ENCODE assay signal across 8 cellular contexts in the genomic region with DNA sequence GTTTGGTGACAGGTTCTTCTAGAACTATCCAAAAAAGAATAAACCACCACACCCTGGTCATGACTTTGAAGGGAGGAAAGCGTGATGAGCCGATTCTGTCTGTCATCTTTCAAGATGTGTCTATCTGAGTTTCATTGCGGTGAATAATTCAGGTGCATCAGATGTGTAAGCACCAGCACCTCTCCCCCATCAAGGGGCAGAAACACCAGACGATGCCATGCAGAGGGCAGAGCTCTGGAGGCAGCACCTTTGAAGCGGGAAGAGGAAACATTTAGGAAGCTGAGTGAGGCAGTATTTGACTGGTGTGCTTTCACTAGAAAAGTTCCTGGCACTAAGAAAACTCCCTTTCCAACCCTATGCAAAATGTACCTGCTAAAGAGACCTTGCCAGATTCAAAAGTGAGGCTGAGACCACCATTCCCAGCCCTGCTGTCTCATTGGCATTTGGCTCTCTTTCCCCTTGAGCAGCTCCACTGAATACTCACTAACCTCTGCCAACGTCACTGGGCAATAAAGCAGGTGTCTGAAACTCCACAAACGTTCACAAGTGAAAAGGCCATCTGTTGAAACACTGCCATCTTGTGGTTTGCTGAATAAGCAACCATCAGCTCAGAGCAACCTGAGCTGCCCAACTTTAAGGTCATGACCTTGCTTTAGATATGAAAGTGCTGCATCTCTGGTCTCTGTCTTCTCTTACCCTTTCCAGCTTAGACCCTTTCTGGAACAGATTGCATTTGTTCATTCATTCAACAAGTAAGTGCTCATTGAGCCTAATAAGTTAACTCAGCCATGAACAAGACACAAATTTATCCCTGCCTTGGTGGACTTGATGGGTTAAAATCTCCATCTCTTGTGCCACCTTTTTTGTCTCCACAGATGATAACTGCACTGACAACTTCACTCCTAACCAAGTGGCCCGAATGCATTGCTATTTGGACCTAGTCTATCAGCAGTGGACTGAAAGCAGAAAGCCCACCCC.
DNase-seq lines count a peak whose midpoint lies in the region; ATAC-seq and TF ChIP-seq lines count a peak whose summit lies in the region.

No MANE protein-coding gene starts in this region.

- intact Hi-C loops in activated CD4-positive, alpha-beta T cell treated with anti-CD3 and anti-CD28 coated beads, Interleukin-2, amount 10 ng/mL, durations not matched to agents 24 days and 14 days (cut with micrococcal nuclease), result loop anchor here (1.0 kb wide), 2 partner anchors 132 to 316 kb away; no protein-coding TSS in a partner anchor
- intact Hi-C loops in breast epithelium (cut with DNase I; ENCODE audit: low total_unique reads) (no loop called here), ovary (cut with DNase I) (loop anchor here in 1 of 4 donors (5.0 kb wide), 1 partner anchor 129 kb away; no protein-coding TSS in a partner anchor)

- no peak overlapping the region for H3K27ac ChIP-seq in breast epithelium
- H3K27ac ChIP-seq in ovary, result no peak overlapping the region

- peak; percentile 72 for DNase-seq in activated CD4-positive, alpha-beta T cell treated with anti-CD3 and anti-CD28 coated beads, Interleukin-2, amount 10 ng/mL, durations not matched to agents 24 days and 14 days
- no peak for DNase-seq in activated CD4-positive, alpha-beta T cell treated with anti-CD3 and anti-CD28 coated beads for 1 hour
- DNase-seq in HuH-7 (ENCODE audit: low spot score) (peak; percentile 28), NCI-H748 treated with DMSO at 0.1 percent for 48 hours (lab: John Stamatoyannopoulos, UW) (peak; percentile 7), breast epithelium (ENCODE audit: low spot score in 2 of 2) (no peak), left kidney (ENCODE audit: low read depth, low spot score) (peak; percentile 92), ovary (no peak)

- no peak for TF ChIP-seq EP300 in ovary (IDR thresholded peaks at IDR 0.05)

- no peaks in the 10 kb centered on the region for H3K36me3 ChIP-seq in breast epithelium
- H3K36me3 ChIP-seq in ovary, result no peaks in the 10 kb centered on the region

- no peaks in the 10 kb centered on the region for H3K27me3 Mint-ChIP-seq in activated CD4-positive, alpha-beta T cell treated with anti-CD3 and anti-CD28 coated beads, Interleukin-2, amount 10 ng/mL, durations not matched to agents 24 days and 14 days

- no peaks in the 10 kb centered on the region for H3K4me1 Mint-ChIP-seq in activated CD4-positive, alpha-beta T cell treated with anti-CD3 and anti-CD28 coated beads, Interleukin-2, amount 10 ng/mL, durations not matched to agents 24 days and 14 days

- H3K4me3 Mint-ChIP-seq in activated CD4-positive, alpha-beta T cell treated with anti-CD3 and anti-CD28 coated beads, Interleukin-2, amount 10 ng/mL, durations not matched to agents 24 days and 14 days, result no peak overlapping the region

- peak; percentile 83 for ATAC-seq in GM21717 (IDR thresholded peaks at IDR 0.05; ENCODE audit: unreplicated experiment)

- WGBS in ovary, 3 donors, result 57 to 60% (median 59%) methylated on average over 8 of the region's 8 CpGs

- H3K4me1 ChIP-seq in breast epithelium, result no peaks in the 10 kb centered on the region
- H3K4me1 ChIP-seq in ovary (ENCODE audit: insufficient read depth), result no peaks in the 10 kb centered on the region

- no peaks in the 10 kb centered on the region for H3K36me3 Mint-ChIP-seq in activated CD4-positive, alpha-beta T cell treated with anti-CD3 and anti-CD28 coated beads, Interleukin-2, amount 10 ng/mL, durations not matched to agents 24 days and 14 days (ENCODE audit: low read depth)

- no peak overlapping the region for H3K4me3 ChIP-seq in breast epithelium
- H3K4me3 ChIP-seq in ovary, result no peak overlapping the region

- TF ChIP-seq POLR2A in breast epithelium (IDR thresholded peaks at IDR 0.05) (no peak), ovary (IDR thresholded peaks at IDR 0.05) (no peak)

- H3K9me3 Mint-ChIP-seq in activated CD4-positive, alpha-beta T cell treated with anti-CD3 and anti-CD28 coated beads, Interleukin-2, amount 10 ng/mL, durations not matched to agents 24 days and 14 days, result no peaks in the 10 kb centered on the region

- H3K27ac Mint-ChIP-seq in activated CD4-positive, alpha-beta T cell treated with anti-CD3 and anti-CD28 coated beads, Interleukin-2, amount 10 ng/mL, durations not matched to agents 24 days and 14 days, result no peak overlapping the region

- H3K9me3 ChIP-seq in breast epithelium, result no peaks in the 10 kb centered on the region
- no peaks in the 10 kb centered on the region for H3K9me3 ChIP-seq in ovary

- H3K27me3 ChIP-seq in breast epithelium (no peaks in the 10 kb centered on the region), ovary (no peaks in the 10 kb centered on the region)

- TF ChIP-seq CTCF in breast epithelium (IDR thresholded peaks at IDR 0.05) (peak in 2 of 3 donors; percentile 37 to 48), ovary (IDR thresholded peaks at IDR 0.05) (peak in 1 of 3 donors; percentile 13)

Comparison
In these comparisons a context has a peak if more than half of its experiments do, and no peak if none do; other contexts are left out.
1. DNase-seq: peak in activated CD4-positive, alpha-beta T cell treated with anti-CD3 and anti-CD28 coated beads, Interleukin-2, amount 10 ng/mL, durations not matched to agents 24 days and 14 days (single experiment), HuH-7 (single experiment), NCI-H748 treated with DMSO at 0.1 percent for 48 hours (single experiment) and left kidney (single experiment); none in activated CD4-positive, alpha-beta T cell treated with anti-CD3 and anti-CD28 coated beads for 1 hour (single experiment), breast epithelium (0 of 2) and ovary (0 of 5).